22 cellular contexts compared by ENCODE assay signal in genomic region chr16:64410306-64410705, GRCh38.
"Had no signal": no experiment of that assay in that cellular context is flagged by ENCODE, and none has a peak within 500 bp of the region (broad histone marks: within the 10 kb centered on the region; RNA-seq: fewer than 3 reads in every experiment).

No MANE protein-coding gene starts in this region.

- H3K36me3 Mint-ChIP-seq: activated CD4-positive, alpha-beta memory T cell treated with anti-CD3 and anti-CD28 coated beads for 36 hours; activated naive CD8-positive, alpha-beta T cell treated with anti-CD3 and anti-CD28 coated beads for 36 hours; mesothelial cell of epicardium had no signal

- H3K27me3 Mint-ChIP-seq: activated B cell treated with CpG ODN at 0.5 μM for 24 hours; activated CD4-positive, alpha-beta memory T cell treated with anti-CD3 and anti-CD28 coated beads for 36 hours; activated CD4-positive, alpha-beta T cell treated with anti-CD3 and anti-CD28 coated beads for 36 hours; activated naive CD8-positive, alpha-beta T cell treated with anti-CD3 and anti-CD28 coated beads for 36 hours; dendritic cell treated with granulocyte-macrophage colony-stimulating factor and Interleukin-4, amounts not matched to agents 40 ng/mL and 50 ng/mL, for 4 days; T-helper 17 cell had no signal

- H3K36me3 ChIP-seq: cardiac muscle cell, heart right ventricle, lower lobe of right lung, tibial artery had no signal

- H3K27ac ChIP-seq: cardiac muscle cell, lower lobe of right lung, tibial artery had no signal

- H3K4me1 Mint-ChIP-seq: activated B cell treated with CpG ODN at 0.5 μM for 24 hours; activated CD4-positive, alpha-beta T cell treated with anti-CD3 and anti-CD28 coated beads for 36 hours; activated naive CD8-positive, alpha-beta T cell treated with anti-CD3 and anti-CD28 coated beads for 36 hours; mesothelial cell of epicardium; natural killer cell; T-helper 17 cell had no signal

- H3K27me3 ChIP-seq: cardiac muscle cell, heart right ventricle, tibial artery had no signal

- H3K9me3 Mint-ChIP-seq: dendritic cell treated with granulocyte-macrophage colony-stimulating factor and Interleukin-4, amounts not matched to agents 40 ng/mL and 50 ng/mL, for 4 days had no signal

- H3K4me3 ChIP-seq: cardiac muscle cell, heart right ventricle, lower lobe of right lung, tibial artery had no signal

- DNase-seq: activated B cell treated with CpG ODN at 0.5 μM for 24 hours; activated CD4-positive, alpha-beta memory T cell treated with anti-CD3 and anti-CD28 coated beads for 36 hours; activated CD4-positive, alpha-beta T cell treated with anti-CD3 and anti-CD28 coated beads for 36 hours; activated naive CD4-positive, alpha-beta T cell treated with Interleukin-2 at 50 U/mL for 16 hours; activated naive CD8-positive, alpha-beta T cell treated with anti-CD3 and anti-CD28 coated beads for 36 hours; activated T-cell treated with anti-CD3 and anti-CD28 coated beads, Interleukin-2, amount 50 U/mL, for 48 hours; effector CD8-positive, alpha-beta T cell; heart right ventricle; left colon; lower lobe of right lung; natural killer cell; stimulated activated CD4-positive, alpha-beta T cell treated with anti-CD3 and anti-CD28 coated beads, Interleukin-12 subunit alpha, Interleukin-12 subunit beta, amount 100 ng/mL, for 4 hours; stimulated activated CD4-positive, alpha-beta T cell treated with anti-CD3 and anti-CD28 coated beads, Interleukin-4, amount 100 ng/mL, for 4 hours; stimulated activated naive CD8-positive, alpha-beta T cell treated with anti-CD3 and anti-CD28 coated beads, Interleukin-15, Interleukin-2, amounts not matched to agents 100 U/mL and 50 U/mL, for 24 hours; substantia nigra; SW 1271; T-helper 17 cell; tibial artery had no signal

- H3K4me3 Mint-ChIP-seq: activated B cell treated with CpG ODN at 0.5 μM for 24 hours; activated CD4-positive, alpha-beta memory T cell treated with anti-CD3 and anti-CD28 coated beads for 36 hours; activated CD4-positive, alpha-beta T cell treated with anti-CD3 and anti-CD28 coated beads for 36 hours; activated naive CD8-positive, alpha-beta T cell treated with anti-CD3 and anti-CD28 coated beads for 36 hours; dendritic cell treated with granulocyte-macrophage colony-stimulating factor and Interleukin-4, amounts not matched to agents 40 ng/mL and 50 ng/mL, for 4 days; mesothelial cell of epicardium; natural killer cell; T-helper 17 cell had no signal

- ATAC-seq: activated CD4-positive, alpha-beta T cell treated with anti-CD3 and anti-CD28 coated beads for 36 hours; left colon; lower lobe of right lung; natural killer cell; stimulated activated naive CD8-positive, alpha-beta T cell treated with anti-CD3 and anti-CD28 coated beads, Interleukin-15, Interleukin-2, amounts not matched to agents 100 U/mL and 50 U/mL, for 24 hours; T-helper 17 cell had no signal

- H3K9me3 ChIP-seq: heart right ventricle, lower lobe of right lung, tibial artery had no signal

- H3K27ac Mint-ChIP-seq: activated B cell treated with CpG ODN at 0.5 μM for 24 hours; activated CD4-positive, alpha-beta memory T cell treated with anti-CD3 and anti-CD28 coated beads for 36 hours; activated CD4-positive, alpha-beta T cell treated with anti-CD3 and anti-CD28 coated beads for 36 hours; activated naive CD8-positive, alpha-beta T cell treated with anti-CD3 and anti-CD28 coated beads for 36 hours; dendritic cell treated with granulocyte-macrophage colony-stimulating factor and Interleukin-4, amounts not matched to agents 40 ng/mL and 50 ng/mL, for 4 days; mesothelial cell of epicardium; natural killer cell; progenitor cell of endocrine pancreas; T-helper 17 cell had no signal
